In the genomic region with DNA sequence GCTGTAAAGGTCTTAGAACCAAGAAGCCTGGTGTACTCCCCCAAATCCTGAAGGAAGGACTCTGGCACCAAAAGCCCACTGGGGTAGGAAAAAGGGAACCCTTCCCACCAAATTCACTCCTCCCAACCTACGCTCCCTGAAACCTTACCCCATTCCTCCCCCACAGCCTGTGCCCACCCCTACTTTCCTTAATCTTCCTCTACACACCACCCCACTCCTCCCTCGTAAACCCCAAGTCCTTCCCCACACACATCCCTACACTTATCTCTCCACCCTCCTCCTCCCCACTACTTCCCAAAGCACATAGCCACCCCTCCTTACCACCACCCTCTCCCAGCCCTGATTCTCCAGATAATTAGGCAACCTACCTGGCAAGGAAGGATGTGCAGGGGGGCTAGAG, we compare ENCODE assay signal across 11 cellular contexts. TPM values are rescaled to one million over a fixed set of nuclear protein-coding genes. Genes with fewer than 3 reads are reported as not detected.
A peak's percentile ranks its signal among the peaks of the same experiment; 100 is the strongest.
DNase-seq lines count a peak whose midpoint lies in the region; ATAC-seq, FAIRE-seq and TF ChIP-seq lines count a peak whose summit lies in the region.
"Had no signal": no experiment of that assay in that cellular context is flagged by ENCODE, and none has a peak within 500 bp of the region (broad histone marks: within the 10 kb centered on the region; RNA-seq: fewer than 3 reads in every experiment).

No MANE protein-coding gene starts in this region.

- TF ChIP-seq POLR2A in K562 (conservative IDR thresholded peaks at IDR 0.05) (no peak), tibial nerve (IDR thresholded peaks at IDR 0.05) (no peak)

- peaks cover 29% of the 10 kb centered on the region for H3K4me1 ChIP-seq in DND-41 (ENCODE audit: insufficient read depth, low read length)
- H3K4me1 ChIP-seq in HUES64 (ENCODE audit: insufficient read depth, low read length): peaks cover 10% of the 10 kb centered on the region; the same call in 1 of the 2 replicates
- peaks cover 24 to 30% of the 10 kb centered on the region in 2 experiments; a peak in 4 of 5 replicates for H3K4me1 ChIP-seq in K562 (replicated peaks in 1 of 2; ENCODE audit: control insufficient read depth in 2 of 2, insufficient read depth in 2 of 2, low read length in 2 of 2)
- peaks cover 0 to 25% (median 8%) of the 10 kb centered on the region in 4 donors for H3K4me1 ChIP-seq in tibial nerve

- H3K79me2 ChIP-seq in DND-41 (ENCODE audit: insufficient read depth, low read length): peaks cover 36% of the 10 kb centered on the region
- peaks cover 23% of the 10 kb centered on the region for H3K79me2 ChIP-seq in K562 (ENCODE audit: control insufficient read depth, insufficient read depth, low read length)

- peak; percentile 56 for FAIRE-seq in K562 (lab: Jason Lieb, UNC)

- no peaks in the 10 kb centered on the region for H3K9me1 ChIP-seq in K562 (ENCODE audit: control insufficient read depth, insufficient read depth, low read length)

- 73% methylated on average over 2 of the region's 2 CpGs for WGBS in HUES64
- 0% methylated on average over 2 of the region's 2 CpGs for WGBS in K562 (ENCODE audit: insufficient coverage, low coverage, missing lambda C conversion rate)
- 43 to 71% methylated on average over 2 of the region's 2 CpGs for WGBS in tibial nerve, 2 donors

- H2AFZ ChIP-seq in DND-41 (ENCODE audit: low read depth, low read length) (no peak overlapping the region), K562 (ENCODE audit: low read depth, low read length) (no peak overlapping the region)

- DNase-seq in DND-41 (no peak), K562 (ENCODE audit: extremely low read depth in 1 of 4, low spot score in 3 of 4) (peak in 1 of 4 experiments; percentile 23), nephron progenitor cell (no peak), islet precursor cell (no peak), tibial nerve (ENCODE audit: low spot score in 2 of 2) (no peak)
- DNase-seq: heart right ventricle, NCI-H1436 had no signal

- H3K36me3 ChIP-seq in DND-41 (ENCODE audit: insufficient read depth, low read length): peaks cover 46% of the 10 kb centered on the region
- H3K36me3 ChIP-seq in HUES64 (ENCODE audit: insufficient read depth, low read length): peaks cover 39% of the 10 kb centered on the region
- H3K36me3 ChIP-seq in K562 (ENCODE audit: control insufficient read depth, insufficient read depth, low read length): peaks cover 35% of the 10 kb centered on the region; the same call in 2 of the 3 replicates
- peaks cover 0 to 34% (median 0%) of the 10 kb centered on the region in 3 donors for H3K36me3 ChIP-seq in tibial nerve

- TF ChIP-seq RAD21 in K562 (CRISPR knock-in tag; conservative IDR thresholded peaks at IDR 0.05 in 1 of 2, IDR thresholded peaks at IDR 0.05 in 1 of 2): no peak

- peak overlapping the region; percentile 82 for H3K9ac ChIP-seq in DND-41 (ENCODE audit: low read depth, low read length)
- peak overlapping the region; percentile 40 for H3K9ac ChIP-seq in HUES64 (ENCODE audit: low read depth, low read length)
- H3K9ac ChIP-seq in K562 (ENCODE audit: insufficient read depth in 1 of 2, low read depth in 2 of 2, low read length in 2 of 2): peak overlapping the region in 1 of 2 experiments; percentile 97; a peak in 2 of 4 replicates

- peak overlapping the region; percentile 96; the same call in 1 of the 2 replicates for H3K27ac ChIP-seq in DND-41 (ENCODE audit: low read length)
- no peak overlapping the region for H3K27ac ChIP-seq in HUES64 (ENCODE audit: low read depth, low read length)
- no peak overlapping the region; the same call in 2 of the 3 replicates for H3K27ac ChIP-seq in K562 (ENCODE audit: extremely low read depth, low read depth, low read length)
- peak overlapping the region in 1 of 4 donors; percentile 92 for H3K27ac ChIP-seq in tibial nerve
- H3K27ac ChIP-seq: heart right ventricle had no signal

- H3K4me1 Mint-ChIP-seq in nephron progenitor cell: peaks cover 45% of the 10 kb centered on the region

- H3K4me2 ChIP-seq in DND-41 (ENCODE audit: insufficient read depth, low read length) (peak overlapping the region; percentile 85), K562 (ENCODE audit: insufficient read depth, low read length) (peak overlapping the region; percentile 91)

- no TSS peak for BruUV-seq in K562 (replicated peaks; lab: Mats Ljungman, UMichigan)

- peak overlapping the region; percentile 66 for H3K27ac Mint-ChIP-seq in nephron progenitor cell

- H3K4me3 Mint-ChIP-seq in nephron progenitor cell: peak overlapping the region; percentile 97

- H3K4me3 ChIP-seq in DND-41 (ENCODE audit: low read depth in 1 of 2, low read length in 2 of 2) (peak overlapping the region in 1 of 2 experiments; percentile 77; a peak in 2 of 4 replicates), HUES64 (ENCODE audit: low read length) (peak overlapping the region; percentile 93), K562 (peak overlapping the region; percentile 95; the same call in 1 of the 2 replicates), tibial nerve (peak overlapping the region in 1 of 4 donors; percentile 69)

- POLR2A ChIA-PET in K562 (lab: Yijun Ruan, JAX): interaction anchor here (0.8 kb wide), 1 partner anchor 105 kb away, joined by 3 read pairs; no protein-coding TSS in a partner anchor

- TF ChIP-seq CTCF in DND-41 (IDR thresholded peaks at IDR 0.05; ENCODE audit: borderline replicate concordance, extremely low read depth, low read length, poor library complexity, severe bottlenecking) (no peak), K562 (IDR thresholded peaks at IDR 0.05 in 2 of 3, conservative IDR thresholded peaks at IDR 0.05 in 1 of 3; ENCODE audit: insufficient read depth in 2 of 3, low read depth in 1 of 3, low read length in 3 of 3) (no peak), nephron progenitor cell (IDR thresholded peaks at IDR 0.05) (no peak), tibial nerve (IDR thresholded peaks at IDR 0.05) (no peak)

- CTCF ChIA-PET in K562 (lab: Yijun Ruan, JAX; ENCODE audit: low intra/inter-chr PET ratio): interaction anchor here (0.7 kb wide), 1 partner anchor 206 kb away, joined by 3 read pairs; no protein-coding TSS in a partner anchor

- H3K9me3 Mint-ChIP-seq in nephron progenitor cell: peaks cover 54% of the 10 kb centered on the region

- TF ChIP-seq EP300 in K562 (IDR thresholded peaks at IDR 0.05; ENCODE audit: low read length) (no peak), tibial nerve (IDR thresholded peaks at IDR 0.05) (no peak)

- H4K20me1 ChIP-seq in DND-41 (ENCODE audit: insufficient read depth, low read length) (peaks cover 9% of the 10 kb centered on the region; the same call in 1 of the 2 replicates), K562 (replicated peaks; ENCODE audit: control insufficient read depth, insufficient read depth, low read length) (no peaks in the 10 kb centered on the region)

- no peaks in the 10 kb centered on the region for H3K27me3 ChIP-seq in DND-41 (ENCODE audit: insufficient read depth, low read length, poor library complexity)
- no peaks in the 10 kb centered on the region for H3K27me3 ChIP-seq in HUES64 (ENCODE audit: insufficient read depth, low read length)
- H3K27me3 ChIP-seq in K562 (ENCODE audit: control insufficient read depth in 2 of 2, insufficient read depth in 2 of 2, low read length in 2 of 2): no peaks in the 10 kb centered on the region
- H3K27me3 ChIP-seq in tibial nerve: no peaks in the 10 kb centered on the region

- in situ Hi-C loops in K562 (cut with MboI): no loop called here

- H3K9me3 ChIP-seq in DND-41 (ENCODE audit: insufficient read depth, low read length, severe bottlenecking) (no peaks in the 10 kb centered on the region), HUES64 (ENCODE audit: insufficient read depth, low read depth, low read length) (no peaks in the 10 kb centered on the region), K562 (replicated peaks; ENCODE audit: control insufficient read depth, insufficient read depth, low read depth, low read length) (no peaks in the 10 kb centered on the region), tibial nerve (no peaks in the 10 kb centered on the region)
- H3K9me3 ChIP-seq: heart right ventricle had no signal

- peaks cover 34% of the 10 kb centered on the region for H3K36me3 Mint-ChIP-seq in nephron progenitor cell (ENCODE audit: low read depth)

- intact Hi-C loops in K562 (cut with micrococcal nuclease): no loop called here

- no peak for ATAC-seq in DND-41 (ENCODE audit: insufficient read depth, low read depth)
- no peak for ATAC-seq in K562
- no peak for ATAC-seq in HG03097 (IDR thresholded peaks at IDR 0.05; ENCODE audit: low FRiP score, unreplicated experiment)
- ATAC-seq: heart right ventricle, Panc1 had no signal

- H3K27me3 Mint-ChIP-seq in nephron progenitor cell (ENCODE audit: low read depth, poor library complexity): no peaks in the 10 kb centered on the region

RNA-seq across cellular contexts. Expression of a gene that starts 1.7 kb away (rescaled TPM):
- polyA plus RNA-seq in HUES64 (2013, experiment 1 of 2): 46.8 TPM
- polyA plus RNA-seq in HUES64 (2013, experiment 2 of 2): 50.0 TPM
- 70.2 and 125 TPM in 2 replicates for total RNA-seq in K562 (2011; cell fraction: chromatin; rRNA removed; ENCODE audit: low replicate concordance)
- 63.9 and 65.7 TPM in 2 replicates for total RNA-seq in K562 (2011; cell fraction: nucleolus; rRNA removed)
- 43.7 and 52.0 TPM in 2 replicates for total RNA-seq in K562 (2011; cell fraction: nucleoplasm; rRNA removed)
- total RNA-seq in K562 (2014; rRNA removed): 14.9 and 18.7 TPM in 2 replicates
- total RNA-seq in K562 (2014; rRNA removed; fragmentation: Illumina TruSeq; extraction: Trizol): 12.3 and 14.3 TPM in 2 replicates
- 17.7 and 20.0 TPM in 2 replicates for total RNA-seq in K562 (2015; rRNA removed; fragmentation: Illumina TruSeq; extraction: Trizol)
- total RNA-seq in K562 (2021): 34.6 and 36.3 TPM in 2 replicates
- 16.8 and 27.4 TPM in 2 replicates for polyA plus RNA-seq in K562 (2011; rRNA removed)
- polyA plus RNA-seq in K562 (2011; cell fraction: cytosol; rRNA removed): 22.4 and 23.0 TPM in 2 replicates
- polyA plus RNA-seq in K562 (2011; cell fraction: nucleus; rRNA removed): 124 and 127 TPM in 2 replicates
- polyA plus RNA-seq in K562 (2012): 26.5 and 26.7 TPM in 2 replicates
- 29.2 and 34.4 TPM in 2 replicates for polyA plus RNA-seq in K562 (2014; fragmentation: Illumina TruSeq; extraction: Trizol)
- polyA plus RNA-seq in K562 (2014; fragmentation: Nextera tagmentation; extraction: Ambion mirVana): 1 to 10 TPM; 4.3 to 5.1 TPM
- polyA plus RNA-seq in K562 (2014; rRNA removed): 21.1 and 23.6 TPM in 2 replicates
- polyA minus RNA-seq in K562 (2011; rRNA and poly(A)+ RNA removed): 23.6 and 25.0 TPM in 2 replicates
- 32.7 and 34.5 TPM in 2 replicates for polyA minus RNA-seq in K562 (2011; cell fraction: cytosol; rRNA and poly(A)+ RNA removed)
- 21.3 and 38.7 TPM in 2 replicates for polyA minus RNA-seq in K562 (2011; cell fraction: nucleus; rRNA and poly(A)+ RNA removed)
- total RNA-seq in tibial nerve: 10 to 100 TPM; 13.2 to 21.0 (median 17.4) TPM

RNA-seq across cellular contexts. Expression of a gene that starts 29.2 kb away (rescaled TPM):
- 0.30 TPM for polyA plus RNA-seq in HUES64 (2013, experiment 1 of 2)
- 0.32 TPM for polyA plus RNA-seq in HUES64 (2013, experiment 2 of 2)
- not detected in 2 replicates for total RNA-seq in K562 (2011; cell fraction: chromatin; rRNA removed; ENCODE audit: low replicate concordance)
- total RNA-seq in K562 (2011; cell fraction: nucleolus; rRNA removed): not detected in 2 replicates
- total RNA-seq in K562 (2011; cell fraction: nucleoplasm; rRNA removed): not detected in 2 replicates
- not detected in 2 replicates for total RNA-seq in K562 (2014; rRNA removed)
- total RNA-seq in K562 (2014; rRNA removed; fragmentation: Illumina TruSeq; extraction: Trizol): not detected in 2 replicates
- total RNA-seq in K562 (2015; rRNA removed; fragmentation: Illumina TruSeq; extraction: Trizol): not detected in 2 replicates
- 0.11 TPM in 1 of 2 replicates, not detected in the other for total RNA-seq in K562 (2021)
- polyA plus RNA-seq in K562 (2011; rRNA removed): not detected in 2 replicates
- not detected in 2 replicates for polyA plus RNA-seq in K562 (2011; cell fraction: cytosol; rRNA removed)
- not detected in 2 replicates for polyA plus RNA-seq in K562 (2011; cell fraction: nucleus; rRNA removed)
- polyA plus RNA-seq in K562 (2012): not detected in 2 replicates
- not detected in 2 replicates for polyA plus RNA-seq in K562 (2014; fragmentation: Illumina TruSeq; extraction: Trizol)
- not detected for polyA plus RNA-seq in K562 (2014; fragmentation: Nextera tagmentation; extraction: Ambion mirVana)
- polyA plus RNA-seq in K562 (2014; rRNA removed): not detected in 2 replicates
- polyA minus RNA-seq in K562 (2011; rRNA and poly(A)+ RNA removed): not detected in 2 replicates
- not detected in 2 replicates for polyA minus RNA-seq in K562 (2011; cell fraction: cytosol; rRNA and poly(A)+ RNA removed)
- not detected in 2 replicates for polyA minus RNA-seq in K562 (2011; cell fraction: nucleus; rRNA and poly(A)+ RNA removed)
- 10 to 100 TPM in 3 of 4 donors, 1 to 10 TPM in 1; 5.1 to 22.5 (median 16.3) TPM for total RNA-seq in tibial nerve
- total RNA-seq: cardiac septum, heart right ventricle had no signal
- polyA plus RNA-seq: heart right ventricle had no signal

RNA-seq across cellular contexts. Expression of a gene that starts 31.2 kb away (rescaled TPM):
- 536 TPM for polyA plus RNA-seq in HUES64 (2013, experiment 1 of 2)
- polyA plus RNA-seq in HUES64 (2013, experiment 2 of 2): 631 TPM
- total RNA-seq in K562 (2011; cell fraction: chromatin; rRNA removed; ENCODE audit: low replicate concordance): 492 and 515 TPM in 2 replicates
- 215 and 243 TPM in 2 replicates for total RNA-seq in K562 (2011; cell fraction: nucleolus; rRNA removed)
- total RNA-seq in K562 (2011; cell fraction: nucleoplasm; rRNA removed): 384 and 647 TPM in 2 replicates
- 391 and 416 TPM in 2 replicates for total RNA-seq in K562 (2014; rRNA removed)
- total RNA-seq in K562 (2014; rRNA removed; fragmentation: Illumina TruSeq; extraction: Trizol): 451 and 452 TPM in 2 replicates
- 483 and 534 TPM in 2 replicates for total RNA-seq in K562 (2015; rRNA removed; fragmentation: Illumina TruSeq; extraction: Trizol)
- 415 and 475 TPM in 2 replicates for total RNA-seq in K562 (2021)
- polyA plus RNA-seq in K562 (2011; rRNA removed): 499 and 555 TPM in 2 replicates
- 504 and 579 TPM in 2 replicates for polyA plus RNA-seq in K562 (2011; cell fraction: cytosol; rRNA removed)
- 784 and 825 TPM in 2 replicates for polyA plus RNA-seq in K562 (2011; cell fraction: nucleus; rRNA removed)
- 358 and 601 TPM in 2 replicates for polyA plus RNA-seq in K562 (2012)
- 626 and 651 TPM in 2 replicates for polyA plus RNA-seq in K562 (2014; fragmentation: Illumina TruSeq; extraction: Trizol)
- 100 to 1,000 TPM; 353 to 392 TPM for polyA plus RNA-seq in K562 (2014; fragmentation: Nextera tagmentation; extraction: Ambion mirVana)
- polyA plus RNA-seq in K562 (2014; rRNA removed): 333 and 355 TPM in 2 replicates
- 294 and 395 TPM in 2 replicates for polyA minus RNA-seq in K562 (2011; rRNA and poly(A)+ RNA removed)
- 204 and 242 TPM in 2 replicates for polyA minus RNA-seq in K562 (2011; cell fraction: cytosol; rRNA and poly(A)+ RNA removed)
- 62.5 and 119 TPM in 2 replicates for polyA minus RNA-seq in K562 (2011; cell fraction: nucleus; rRNA and poly(A)+ RNA removed)
- total RNA-seq in tibial nerve: 100 to 1,000 TPM; 180 to 247 (median 218) TPM

RNA-seq across cellular contexts. Expression of a gene that starts 49.3 kb away (rescaled TPM):
- 2.3 TPM for polyA plus RNA-seq in HUES64 (2013, experiment 1 of 2)
- 1.1 TPM for polyA plus RNA-seq in HUES64 (2013, experiment 2 of 2)
- total RNA-seq in K562 (2011; cell fraction: chromatin; rRNA removed; ENCODE audit: low replicate concordance): 37.4 and 39.2 TPM in 2 replicates
- 12.5 and 12.8 TPM in 2 replicates for total RNA-seq in K562 (2011; cell fraction: nucleolus; rRNA removed)
- total RNA-seq in K562 (2011; cell fraction: nucleoplasm; rRNA removed): 27.9 and 36.9 TPM in 2 replicates
- total RNA-seq in K562 (2014; rRNA removed) (0.98 and 4.0 TPM in 2 replicates), K562 (2014; rRNA removed; fragmentation: Illumina TruSeq; extraction: Trizol) (1.4 and 1.9 TPM in 2 replicates), K562 (2015; rRNA removed; fragmentation: Illumina TruSeq; extraction: Trizol) (1.9 and 2.0 TPM in 2 replicates), K562 (2021) (1.8 and 2.6 TPM in 2 replicates), tibial nerve (10 to 100 TPM in 2 of 4 donors, 1 to 10 TPM in 1, under 1 TPM in 1; 0.66 to 20.1 (median 6.2) TPM)
- polyA plus RNA-seq in K562 (2011; rRNA removed) (2.6 TPM in 2 replicates), K562 (2014; fragmentation: Illumina TruSeq; extraction: Trizol) (1.1 and 1.6 TPM in 2 replicates), K562 (2014; fragmentation: Nextera tagmentation; extraction: Ambion mirVana) (1 to 10 TPM; 1.6 to 1.9 TPM), K562 (2014; rRNA removed) (2.1 and 4.0 TPM in 2 replicates)
- 1.4 and 2.1 TPM in 2 replicates for polyA plus RNA-seq in K562 (2011; cell fraction: cytosol; rRNA removed)
- polyA plus RNA-seq in K562 (2011; cell fraction: nucleus; rRNA removed): 11.1 and 17.6 TPM in 2 replicates
- polyA plus RNA-seq in K562 (2012): 2.4 and 2.5 TPM in 2 replicates
- polyA minus RNA-seq in K562 (2011; rRNA and poly(A)+ RNA removed): 6.0 and 6.5 TPM in 2 replicates
- polyA minus RNA-seq in K562 (2011; cell fraction: cytosol; rRNA and poly(A)+ RNA removed): 0.86 TPM in 1 of 2 replicates, not detected in the other
- polyA minus RNA-seq in K562 (2011; cell fraction: nucleus; rRNA and poly(A)+ RNA removed): 3.9 and 6.7 TPM in 2 replicates

Comparison
In these comparisons a context has a peak if more than half of its experiments do, and no peak if none do; other contexts are left out.
1. RNA of a gene that starts 29.2 kb away (total RNA-seq): 5.1 to 22.5 TPM in tibial nerve; 0.11 TPM in K562; every median in the first group is over 4 times any median in the second.